9 cellular contexts compared by ENCODE assay signal in genomic region chr19:39481676-39482075, GRCh38. TPM values are rescaled to one million over a fixed set of nuclear protein-coding genes. Genes with fewer than 3 reads are reported as not detected.
DNase-seq lines count a peak whose midpoint lies in the region; ATAC-seq and TF ChIP-seq lines count a peak whose summit lies in the region.
"Had no signal": no experiment of that assay in that cellular context is flagged by ENCODE, and none has a peak within 500 bp of the region (broad histone marks: within the 10 kb centered on the region; RNA-seq: fewer than 3 reads in every experiment).

No MANE protein-coding gene starts in this region.

- H3K4me3 ChIP-seq in kidney epithelial cell (ENCODE audit: low read depth, low read length): peak overlapping the region; percentile 100
- H3K4me3 ChIP-seq in suprapubic skin: peak overlapping the region; percentile 96

- peaks cover 37% of the 10 kb centered on the region for H3K4me1 Mint-ChIP-seq in activated CD4-positive, alpha-beta T cell treated with anti-CD3 and anti-CD28 coated beads, Interleukin-2, amount 10 ng/mL, durations not matched to agents 7 days and 5 days
- peaks cover 21% of the 10 kb centered on the region for H3K4me1 Mint-ChIP-seq in activated naive CD8-positive, alpha-beta T cell treated with anti-CD3 and anti-CD28 coated beads, Interleukin-2, amount 10 ng/mL, durations not matched to agents 7 days and 5 days

- peak overlapping the region; percentile 95 for H3K27ac Mint-ChIP-seq in activated CD4-positive, alpha-beta T cell treated with anti-CD3 and anti-CD28 coated beads, Interleukin-2, amount 10 ng/mL, durations not matched to agents 7 days and 5 days
- peak overlapping the region; percentile 94 for H3K27ac Mint-ChIP-seq in activated naive CD8-positive, alpha-beta T cell treated with anti-CD3 and anti-CD28 coated beads, Interleukin-2, amount 10 ng/mL, durations not matched to agents 7 days and 5 days

- no peak for ATAC-seq in activated naive CD8-positive, alpha-beta T cell treated with anti-CD3 and anti-CD28 coated beads, Interleukin-2, amount 10 ng/mL, durations not matched to agents 7 days and 5 days (ENCODE audit: low read depth)
- no peak for ATAC-seq in HG03342 (IDR thresholded peaks at IDR 0.05; ENCODE audit: unreplicated experiment)

- TF ChIP-seq CTCF in kidney epithelial cell (IDR thresholded peaks at IDR 0.05; ENCODE audit: insufficient read depth, low read length, poor library complexity, severe bottlenecking) (no peak), suprapubic skin (IDR thresholded peaks at IDR 0.05) (no peak)

- peaks cover 24% of the 10 kb centered on the region for H3K4me1 ChIP-seq in suprapubic skin

- WGBS in suprapubic skin: 60% methylated on average over 11 of the region's 11 CpGs

- H3K36me3 ChIP-seq in kidney epithelial cell (ENCODE audit: control insufficient read depth, insufficient read depth, low read length) (no peaks in the 10 kb centered on the region), suprapubic skin (peaks cover 30% of the 10 kb centered on the region)

- H3K4me3 Mint-ChIP-seq in activated CD4-positive, alpha-beta T cell treated with anti-CD3 and anti-CD28 coated beads, Interleukin-2, amount 10 ng/mL, durations not matched to agents 7 days and 5 days: peak overlapping the region; percentile 83
- H3K4me3 Mint-ChIP-seq in activated naive CD8-positive, alpha-beta T cell treated with anti-CD3 and anti-CD28 coated beads, Interleukin-2, amount 10 ng/mL, durations not matched to agents 7 days and 5 days: peak overlapping the region; percentile 94

- H3K9me3 ChIP-seq in suprapubic skin: no peaks in the 10 kb centered on the region

- TF ChIP-seq EP300 in suprapubic skin (IDR thresholded peaks at IDR 0.05): no peak

- POLR2A ChIA-PET in activated CD4-positive, alpha-beta T cell treated with anti-CD3 and anti-CD28 coated beads, Interleukin-2, amount 10 ng/mL, durations not matched to agents 7 days and 5 days (lab: Charles Lee): no interaction called here
- POLR2A ChIA-PET in activated naive CD8-positive, alpha-beta T cell treated with anti-CD3 and anti-CD28 coated beads, Interleukin-2, amount 10 ng/mL, durations not matched to agents 7 days and 5 days (lab: Charles Lee): interaction anchor here (2.2 kb wide), 1 partner anchor 46 kb away, joined by 10 read pairs; the partner anchor contains the start of gene RPS16

- DNase-seq in activated CD4-positive, alpha-beta T cell treated with anti-CD3 and anti-CD28 coated beads, Interleukin-2, amount 10 ng/mL, durations not matched to agents 7 days and 5 days: no peak
- no peak for DNase-seq in activated CD4-positive, alpha-beta T cell treated with anti-CD3 and anti-CD28 coated beads, Interleukin-2, amount 50 U/mL, for 4 hours
- no peak for DNase-seq in activated naive CD8-positive, alpha-beta T cell treated with anti-CD3 and anti-CD28 coated beads, Interleukin-2, amount 10 ng/mL, durations not matched to agents 7 days and 5 days
- no peak for DNase-seq in kidney epithelial cell (ENCODE audit: low read depth)
- DNase-seq in suprapubic skin (ENCODE audit: low spot score in 2 of 2): no peak
- no peak for DNase-seq in DMS 273 treated with DMSO at 0.1 percent for 48 hours (lab: John Stamatoyannopoulos, UW)
- DNase-seq in DMS153 (lab: John Stamatoyannopoulos, UW): no peak

- H3K27me3 Mint-ChIP-seq in activated CD4-positive, alpha-beta T cell treated with anti-CD3 and anti-CD28 coated beads, Interleukin-2, amount 10 ng/mL, durations not matched to agents 7 days and 5 days: no peaks in the 10 kb centered on the region
- no peaks in the 10 kb centered on the region for H3K27me3 Mint-ChIP-seq in activated naive CD8-positive, alpha-beta T cell treated with anti-CD3 and anti-CD28 coated beads, Interleukin-2, amount 10 ng/mL, durations not matched to agents 7 days and 5 days

- H3K27me3 ChIP-seq in kidney epithelial cell (ENCODE audit: control insufficient read depth, insufficient read depth, low read length) (no peaks in the 10 kb centered on the region), suprapubic skin (no peaks in the 10 kb centered on the region)

- no peak for TF ChIP-seq POLR2A in suprapubic skin (IDR thresholded peaks at IDR 0.05)

- H3K36me3 Mint-ChIP-seq in activated CD4-positive, alpha-beta T cell treated with anti-CD3 and anti-CD28 coated beads, Interleukin-2, amount 10 ng/mL, durations not matched to agents 7 days and 5 days (ENCODE audit: low read depth): peaks cover 13% of the 10 kb centered on the region
- peaks cover 5% of the 10 kb centered on the region for H3K36me3 Mint-ChIP-seq in activated naive CD8-positive, alpha-beta T cell treated with anti-CD3 and anti-CD28 coated beads, Interleukin-2, amount 10 ng/mL, durations not matched to agents 7 days and 5 days

- no peak overlapping the region for H3K27ac ChIP-seq in suprapubic skin

- no peaks in the 10 kb centered on the region for H3K9me3 Mint-ChIP-seq in activated CD4-positive, alpha-beta T cell treated with anti-CD3 and anti-CD28 coated beads, Interleukin-2, amount 10 ng/mL, durations not matched to agents 7 days and 5 days
- H3K9me3 Mint-ChIP-seq in activated naive CD8-positive, alpha-beta T cell treated with anti-CD3 and anti-CD28 coated beads, Interleukin-2, amount 10 ng/mL, durations not matched to agents 7 days and 5 days: no peaks in the 10 kb centered on the region

- CTCF ChIA-PET in activated CD4-positive, alpha-beta T cell treated with anti-CD3 and anti-CD28 coated beads, Interleukin-2, amount 10 ng/mL, durations not matched to agents 7 days and 5 days (lab: Charles Lee): interaction anchor here (0.6 to 1.4 kb wide), 2 partner anchors 18 to 1073 kb away, joined by 3 to 4 read pairs; no protein-coding TSS in a partner anchor

RNA-seq across cellular contexts. Expression of gene TIMM50, which starts 1.0 kb away (rescaled TPM):
- total RNA-seq in activated CD4-positive, alpha-beta T cell treated with anti-CD3 and anti-CD28 coated beads, Interleukin-2, amount 10 ng/mL, durations not matched to agents 7 days and 5 days: 10 to 100 TPM; 45.7 to 56.8 TPM
- 10 to 100 TPM; 42.8 to 46.8 TPM for total RNA-seq in activated naive CD8-positive, alpha-beta T cell treated with anti-CD3 and anti-CD28 coated beads, Interleukin-2, amount 10 ng/mL, durations not matched to agents 7 days and 5 days
- total RNA-seq in kidney epithelial cell (89.0 and 94.3 TPM in 2 replicates), suprapubic skin (10 to 100 TPM; 44.9 to 57.9 (median 50.6) TPM)

RNA-seq across cellular contexts. Expression of gene DLL3, which starts 17.1 kb away (rescaled TPM):
- total RNA-seq in activated CD4-positive, alpha-beta T cell treated with anti-CD3 and anti-CD28 coated beads, Interleukin-2, amount 10 ng/mL, durations not matched to agents 7 days and 5 days: under 1 TPM in 1 of 2 experiments, not detected in 1; 0.35 TPM
- under 1 TPM; 0.19 to 0.23 TPM for total RNA-seq in activated naive CD8-positive, alpha-beta T cell treated with anti-CD3 and anti-CD28 coated beads, Interleukin-2, amount 10 ng/mL, durations not matched to agents 7 days and 5 days
- total RNA-seq in kidney epithelial cell: 2.4 and 4.7 TPM in 2 replicates
- not detected for total RNA-seq in suprapubic skin

RNA-seq across cellular contexts. Expression of gene SELENOV, which starts 33.3 kb away (rescaled TPM):
- total RNA-seq in activated CD4-positive, alpha-beta T cell treated with anti-CD3 and anti-CD28 coated beads, Interleukin-2, amount 10 ng/mL, durations not matched to agents 7 days and 5 days: not detected
- not detected for total RNA-seq in activated naive CD8-positive, alpha-beta T cell treated with anti-CD3 and anti-CD28 coated beads, Interleukin-2, amount 10 ng/mL, durations not matched to agents 7 days and 5 days
- total RNA-seq in kidney epithelial cell (0.27 and 0.42 TPM in 2 replicates), suprapubic skin (not detected)
- total RNA-seq: pulmonary artery endothelial cell had no signal

RNA-seq across cellular contexts. Expression of gene SUPT5H, which starts 36.3 kb away (rescaled TPM):
- 100 to 1,000 TPM; 144 to 150 TPM for total RNA-seq in activated CD4-positive, alpha-beta T cell treated with anti-CD3 and anti-CD28 coated beads, Interleukin-2, amount 10 ng/mL, durations not matched to agents 7 days and 5 days
- 100 to 1,000 TPM; 173 to 176 TPM for total RNA-seq in activated naive CD8-positive, alpha-beta T cell treated with anti-CD3 and anti-CD28 coated beads, Interleukin-2, amount 10 ng/mL, durations not matched to agents 7 days and 5 days
- total RNA-seq in kidney epithelial cell (106 and 121 TPM in 2 replicates), suprapubic skin (100 to 1,000 TPM in 1 of 4 donors, 10 to 100 TPM in 3; 59.4 to 135 (median 75.4) TPM)

RNA-seq across cellular contexts. Expression of gene RPS16, which starts 45.9 kb away (rescaled TPM):
- total RNA-seq in activated CD4-positive, alpha-beta T cell treated with anti-CD3 and anti-CD28 coated beads, Interleukin-2, amount 10 ng/mL, durations not matched to agents 7 days and 5 days: 1,000 to 10,000 TPM; 2,465 to 3,009 TPM
- 1,000 to 10,000 TPM; 2,294 to 2,369 TPM for total RNA-seq in activated naive CD8-positive, alpha-beta T cell treated with anti-CD3 and anti-CD28 coated beads, Interleukin-2, amount 10 ng/mL, durations not matched to agents 7 days and 5 days
- total RNA-seq in kidney epithelial cell (1,721 and 2,288 TPM in 2 replicates), suprapubic skin (1,000 to 10,000 TPM; 1,096 to 2,035 (median 1,787) TPM)
